In the genomic region with DNA sequence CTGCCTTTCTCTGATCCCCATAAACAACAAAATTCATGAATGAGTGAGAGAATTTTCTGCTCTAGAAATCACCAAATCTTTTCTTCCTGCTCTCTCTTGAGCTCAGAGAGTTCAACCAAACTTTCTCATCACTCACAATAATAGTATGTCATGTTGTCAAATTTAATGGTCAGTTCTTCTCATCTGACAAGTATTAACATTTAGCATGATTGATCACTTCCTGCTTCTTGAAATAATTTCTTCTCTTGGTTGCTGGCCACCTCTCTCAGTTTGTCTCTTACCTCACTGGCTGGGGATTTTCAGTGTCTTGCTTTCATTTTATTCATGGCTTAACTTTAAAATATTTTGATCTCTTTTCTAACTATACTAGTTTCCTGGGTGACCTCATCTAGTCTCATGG, we compare ENCODE assay signal across 16 cellular contexts. TPM values are rescaled to one million over a fixed set of nuclear protein-coding genes. Genes with fewer than 3 reads are reported as not detected.
A peak's percentile ranks its signal among the peaks of the same experiment; 100 is the strongest.
DNase-seq lines count a peak whose midpoint lies in the region; ATAC-seq and TF ChIP-seq lines count a peak whose summit lies in the region.
"Had no signal": no experiment of that assay in that cellular context is flagged by ENCODE, and none has a peak within 500 bp of the region (broad histone marks: within the 10 kb centered on the region; RNA-seq: fewer than 3 reads in every experiment).

No MANE protein-coding gene starts in this region.

- no peak for TF ChIP-seq CTCF in fibroblast of the aortic adventitia (IDR thresholded peaks at IDR 0.05; ENCODE audit: insufficient read depth, low read length)

- peak; percentile 26 for DNase-seq in AG20443 (ENCODE audit: low spot score)
- peak; percentile 44 for DNase-seq in HCEC 1CT
- peak; percentile 75 for DNase-seq in RKO (ENCODE audit: low spot score)
- peak; percentile 50 for DNase-seq in fibroblast of the aortic adventitia (ENCODE audit: low read depth)
- no peak for DNase-seq in activated CD4-positive, CD25-positive, alpha-beta regulatory T cell treated with anti-CD3 and anti-CD28 coated beads, Interleukin-2, amount 50 U/mL, for 72 hours
- DNase-seq in nucleus accumbens (lab: John Stamatoyannopoulos, UW) = no peak
- no peak for DNase-seq in activated T-cell treated with anti-CD3 and anti-CD28 coated beads, Interleukin-2, amount 50 U/mL, for 48 hours
- DNase-seq: activated naive CD4-positive, alpha-beta T cell treated with anti-CD3 and anti-CD28 coated beads for 36 hours; esophagus squamous epithelium; GF-D8; hippocampal formation; NCI-H526 treated with DMSO at 0.1 percent for 48 hours; uterus had no signal

- H3K4me3 ChIP-seq in fibroblast of the aortic adventitia (ENCODE audit: low read depth, low read length) = no peak overlapping the region
- H3K4me3 ChIP-seq: esophagus squamous epithelium, uterus had no signal

- no peak for ATAC-seq in HG02840 (IDR thresholded peaks at IDR 0.05; ENCODE audit: low FRiP score, unreplicated experiment)
- ATAC-seq: HepG2 had no signal

RNA-seq across cellular contexts. Expression of gene FGF5, which starts 25.5 kb away (rescaled TPM):
- total RNA-seq in fibroblast of the aortic adventitia (ENCODE audit: low replicate concordance) = 0.98 and 55.9 TPM in 2 replicates
- total RNA-seq: activated naive CD4-positive, alpha-beta T cell treated with anti-CD3 and anti-CD28 coated beads for 36 hours; esophagus squamous epithelium; HepG2; T-helper 1 cell treated with Interleukin-12 subunit alpha and Interleukin-12 subunit beta and Interleukin-4 antibody, amounts not matched to agents 30 ng/mL and 1 ng/mL, for 36 hours had no signal

RNA-seq across cellular contexts. Expression of gene PRDM8, which starts 43.7 kb away (rescaled TPM):
- 7.8 and 15.6 TPM in 2 replicates for total RNA-seq in fibroblast of the aortic adventitia (ENCODE audit: low replicate concordance)
- total RNA-seq: HepG2 had no signal

Comparison
In these comparisons a context has a peak if more than half of its experiments do, and no peak if none do; other contexts are left out.
1. DNase-seq: peak in AG20443 (single experiment), HCEC 1CT (single experiment), RKO (single experiment) and fibroblast of the aortic adventitia (single experiment); none in activated CD4-positive, CD25-positive, alpha-beta regulatory T cell treated with anti-CD3 and anti-CD28 coated beads, Interleukin-2, amount 50 U/mL, for 72 hours (single experiment), nucleus accumbens (0 of 56) and activated T-cell treated with anti-CD3 and anti-CD28 coated beads, Interleukin-2, amount 50 U/mL, for 48 hours (0 of 2).